8 cellular contexts compared by ENCODE assay signal in genomic region chr2:219522111-219523030, GRCh38. TPM values are rescaled to one million over a fixed set of nuclear protein-coding genes. Genes with fewer than 3 reads are reported as not detected.
A peak's percentile ranks its signal among the peaks of the same experiment; 100 is the strongest.
DNase-seq lines count a peak whose midpoint lies in the region; ATAC-seq and TF ChIP-seq lines count a peak whose summit lies in the region.

No MANE protein-coding gene starts in this region.

- no peaks in the 10 kb centered on the region for H3K36me3 ChIP-seq in H7 (replicated peaks; ENCODE audit: control insufficient read depth, insufficient read depth, low read length)
- H3K36me3 ChIP-seq in heart right ventricle = no peaks in the 10 kb centered on the region
- no peaks in the 10 kb centered on the region for H3K36me3 ChIP-seq in skeletal muscle satellite cell (ENCODE audit: insufficient read depth, low read length)

- H3K27me3 ChIP-seq in H7 (ENCODE audit: control insufficient read depth, insufficient read depth, low read length) = peaks cover 9% of the 10 kb centered on the region
- H3K27me3 ChIP-seq in heart right ventricle = peaks cover 5 to 94% (median 52%) of the 10 kb centered on the region in 7 donors
- H3K27me3 ChIP-seq in skeletal muscle satellite cell (ENCODE audit: control insufficient read depth, insufficient read depth, low read length) = peaks cover 41% of the 10 kb centered on the region

- H3K9me3 ChIP-seq in heart right ventricle (no peaks in the 10 kb centered on the region), skeletal muscle satellite cell (replicated peaks; ENCODE audit: low read length) (no peaks in the 10 kb centered on the region)

- ATAC-seq in heart right ventricle = peak in 6 of 8 donors; percentile 1 to 35 (median 18)
- ATAC-seq in HG03095 (IDR thresholded peaks at IDR 0.05; ENCODE audit: unreplicated experiment) = no peak
- no peak for ATAC-seq in HG03565 (IDR thresholded peaks at IDR 0.05; ENCODE audit: unreplicated experiment)
- no peak for ATAC-seq in HG03196 (IDR thresholded peaks at IDR 0.05; ENCODE audit: unreplicated experiment)
- no peak for ATAC-seq in GM18511 (IDR thresholded peaks at IDR 0.05; ENCODE audit: unreplicated experiment)

- H3K4me3 ChIP-seq in H7 (ENCODE audit: insufficient read depth, low read depth, low read length) = peak overlapping the region; percentile 42
- H3K4me3 ChIP-seq in heart right ventricle = peak overlapping the region in 9 of 10 donors; percentile 7 to 42 (median 27)
- H3K4me3 ChIP-seq in skeletal muscle satellite cell (ENCODE audit: low read length) = peak overlapping the region; percentile 24

- H3K9ac ChIP-seq in skeletal muscle satellite cell (ENCODE audit: low read depth, low read length) = no peak overlapping the region

- H3K27ac ChIP-seq in heart right ventricle = peak overlapping the region in 7 of 10 donors; percentile 23 to 81 (median 62)

- intact Hi-C loops in heart right ventricle (cut with DNase I) = loop anchor here in 1 of 10 donors (5.0 kb wide), 1 partner anchor 45 kb away; no protein-coding TSS in a partner anchor

- H3K4me1 ChIP-seq in heart right ventricle (peaks cover 15 to 63% (median 30%) of the 10 kb centered on the region in 9 donors), skeletal muscle satellite cell (ENCODE audit: control insufficient read depth, insufficient read depth, low read length) (peaks cover 19% of the 10 kb centered on the region)

- peak; percentile 98 for DNase-seq in H7
- DNase-seq in SW480 (ENCODE audit: low spot score) = peak; percentile 83
- no peak for DNase-seq in heart right ventricle

- WGBS in heart right ventricle, 2 donors = 3 to 5% methylated on average over 58 to 70 of the region's 70 CpGs

- peak in 1 of 9 donors; percentile 18 for TF ChIP-seq CTCF in heart right ventricle (IDR thresholded peaks at IDR 0.05)

- H3K4me2 ChIP-seq in skeletal muscle satellite cell (ENCODE audit: low read length) = peak overlapping the region; percentile 76

RNA-seq across cellular contexts. Expression of gene ASIC4, which starts 8.1 kb away (rescaled TPM):
- 0.07 and 1.2 TPM in 2 replicates for total RNA-seq in H7 (2014; rRNA removed; shearing (Covaris generic))
- total RNA-seq in heart right ventricle = under 1 TPM in 5 of 10 donors, not detected in 5; 0.15 to 0.43 (median 0.20) TPM
- polyA plus RNA-seq in heart right ventricle = not detected
- not detected in 2 replicates for total RNA-seq in skeletal muscle satellite cell (2012; rRNA removed)

RNA-seq across cellular contexts. Expression of gene CHPF, which starts 21.2 kb away (rescaled TPM):
- total RNA-seq in H7 (2014; rRNA removed; shearing (Covaris generic)) = 104 and 113 TPM in 2 replicates
- 100 to 1,000 TPM in 4 of 10 donors, 10 to 100 TPM in 6; 66.5 to 166 (median 95.9) TPM for total RNA-seq in heart right ventricle
- 100 to 1,000 TPM in 1 of 2 donors, 10 to 100 TPM in 1; 76.9 to 221 TPM for polyA plus RNA-seq in heart right ventricle
- 130 and 146 TPM in 2 replicates for total RNA-seq in skeletal muscle satellite cell (2012; rRNA removed)

RNA-seq across cellular contexts. Expression of gene TMEM198, which starts 21.5 kb away (rescaled TPM):
- total RNA-seq in H7 (2014; rRNA removed; shearing (Covaris generic)) = 2.9 and 4.2 TPM in 2 replicates
- 1 to 10 TPM in 8 of 10 donors, under 1 TPM in 2; 0.59 to 3.5 (median 1.6) TPM for total RNA-seq in heart right ventricle
- 10 to 100 TPM in 1 of 2 donors, 1 to 10 TPM in 1; 3.0 to 10.7 TPM for polyA plus RNA-seq in heart right ventricle
- 0.51 and 1.3 TPM in 2 replicates for total RNA-seq in skeletal muscle satellite cell (2012; rRNA removed)

RNA-seq across cellular contexts. Expression of gene GMPPA, which starts 23.7 kb away (rescaled TPM):
- 53.4 and 71.7 TPM in 2 replicates for total RNA-seq in H7 (2014; rRNA removed; shearing (Covaris generic))
- 10 to 100 TPM; 15.8 to 29.4 (median 21.0) TPM for total RNA-seq in heart right ventricle
- polyA plus RNA-seq in heart right ventricle = 10 to 100 TPM; 28.2 to 48.6 TPM
- 51.2 and 71.9 TPM in 2 replicates for total RNA-seq in skeletal muscle satellite cell (2012; rRNA removed)

RNA-seq across cellular contexts. Expression of gene OBSL1, which starts 49.0 kb away (rescaled TPM):
- total RNA-seq in H7 (2014; rRNA removed; shearing (Covaris generic)) = 155 and 158 TPM in 2 replicates
- 100 to 1,000 TPM; 161 to 277 (median 171) TPM for total RNA-seq in heart right ventricle
- polyA plus RNA-seq in heart right ventricle = 100 to 1,000 TPM; 108 to 310 TPM
- total RNA-seq in skeletal muscle satellite cell (2012; rRNA removed) = 24.6 and 34.5 TPM in 2 replicates

Comparison
In these comparisons a context has a peak if more than half of its experiments do, and no peak if none do; other contexts are left out.
1. DNase-seq: peak in H7 (single experiment) and SW480 (single experiment); none in heart right ventricle (0 of 2).
2. ATAC-seq: peak in heart right ventricle (6 of 8); none in HG03095 (single experiment), HG03565 (single experiment), HG03196 (single experiment) and GM18511 (single experiment).
3. Peak in every context shown above with its lines, with median percentiles within 50 percentile points of each other: H3K4me3 ChIP-seq.